ENCODE assay signal across 14 cellular contexts in the genomic region with DNA sequence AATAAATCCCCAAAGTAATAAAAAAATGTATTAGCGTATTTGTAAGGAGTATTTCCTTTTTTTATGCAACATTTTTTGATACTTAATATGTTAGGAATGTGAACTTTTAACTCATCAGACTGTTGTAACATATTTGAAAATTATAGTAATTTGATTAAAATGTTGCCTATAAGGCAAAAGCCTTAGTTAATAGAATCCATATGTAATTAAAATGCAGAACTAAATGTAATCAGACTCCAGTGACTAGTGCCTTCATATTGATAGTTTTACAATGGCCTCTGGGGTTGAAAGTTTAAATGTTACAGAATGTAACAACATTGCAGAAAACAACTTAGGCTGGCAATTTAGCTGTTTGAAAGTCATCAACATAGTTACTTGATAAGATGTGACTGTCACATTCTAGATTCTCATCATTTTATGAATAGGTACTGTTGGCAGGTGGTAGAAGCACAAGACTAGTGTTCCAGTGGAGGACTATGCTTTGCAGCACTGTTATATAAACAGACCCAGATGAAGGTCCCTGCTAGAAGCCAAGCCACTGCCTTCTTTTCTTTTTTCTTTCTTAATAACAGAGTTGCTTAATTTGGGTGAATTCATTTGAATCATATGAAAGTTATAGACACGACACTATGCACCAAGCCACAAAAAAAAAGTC.
DNase-seq lines count a peak whose midpoint lies in the region; ATAC-seq and TF ChIP-seq lines count a peak whose summit lies in the region.
"Had no signal": no experiment of that assay in that cellular context is flagged by ENCODE, and none has a peak within 500 bp of the region (broad histone marks: within the 10 kb centered on the region; RNA-seq: fewer than 3 reads in every experiment).

No MANE protein-coding gene starts in this region.

- H3K4me1 ChIP-seq in skeletal muscle satellite cell (ENCODE audit: control insufficient read depth, insufficient read depth, low read length): peaks cover 29% of the 10 kb centered on the region
- H3K4me1 ChIP-seq: spleen had no signal

- no peak for TF ChIP-seq CTCF in fibroblast of mammary gland (conservative IDR thresholded peaks at IDR 0.05; ENCODE audit: control insufficient read depth, insufficient read depth, low read depth, low read length)

- H3K4me3 ChIP-seq in fibroblast of mammary gland (ENCODE audit: control insufficient read depth, low read depth, low read length): no peak overlapping the region
- peak overlapping the region; percentile 16 for H3K4me3 ChIP-seq in skeletal muscle satellite cell (ENCODE audit: low read length)
- H3K4me3 ChIP-seq: spleen had no signal

- peaks cover 5% of the 10 kb centered on the region for H3K9me3 ChIP-seq in skeletal muscle satellite cell (replicated peaks; ENCODE audit: low read length)

- H3K36me3 ChIP-seq in skeletal muscle satellite cell (ENCODE audit: insufficient read depth, low read length): no peaks in the 10 kb centered on the region
- H3K36me3 ChIP-seq: spleen had no signal

- H3K27me3 ChIP-seq in skeletal muscle satellite cell (ENCODE audit: control insufficient read depth, insufficient read depth, low read length): no peaks in the 10 kb centered on the region
- H3K27me3 ChIP-seq: spleen had no signal

- DNase-seq in DMS53 (lab: John Stamatoyannopoulos, UW) (peak; percentile 0), DMS53 treated with DMSO at 0.1 percent for 48 hours (lab: John Stamatoyannopoulos, UW; ENCODE audit: unreplicated experiment) (no peak), RPMI7951 (ENCODE audit: low read depth) (peak; percentile 1), fibroblast of mammary gland (ENCODE audit: low read depth) (peak; percentile 66), activated T-cell treated with anti-CD3 and anti-CD28 coated beads for 4 hours (no peak), HuH-7.5 (ENCODE audit: low spot score) (no peak)
- DNase-seq: activated CD4-positive, CD25-positive, alpha-beta regulatory T cell; activated CD8-positive, alpha-beta memory T cell treated with anti-CD3 and anti-CD28 coated beads, Interleukin-2, amount 50 U/mL, for 4 hours; cerebellar nuclear complex; NCI-H510A; spleen had no signal

- peak overlapping the region; percentile 46 for H3K4me2 ChIP-seq in skeletal muscle satellite cell (ENCODE audit: low read length)

- ATAC-seq in GM18861 (IDR thresholded peaks at IDR 0.05; ENCODE audit: unreplicated experiment): no peak
- ATAC-seq: Panc1 had no signal

- peak overlapping the region; percentile 6 for H3K9ac ChIP-seq in skeletal muscle satellite cell (ENCODE audit: low read depth, low read length)

Comparison
In these comparisons a context has a peak if more than half of its experiments do, and no peak if none do; other contexts are left out.
1. DNase-seq: peak in DMS53 (single experiment), RPMI7951 (single experiment) and fibroblast of mammary gland (single experiment); none in DMS53 treated with DMSO at 0.1 percent for 48 hours (single experiment), activated T-cell treated with anti-CD3 and anti-CD28 coated beads for 4 hours (single experiment) and HuH-7.5 (single experiment).